In the genomic region with DNA sequence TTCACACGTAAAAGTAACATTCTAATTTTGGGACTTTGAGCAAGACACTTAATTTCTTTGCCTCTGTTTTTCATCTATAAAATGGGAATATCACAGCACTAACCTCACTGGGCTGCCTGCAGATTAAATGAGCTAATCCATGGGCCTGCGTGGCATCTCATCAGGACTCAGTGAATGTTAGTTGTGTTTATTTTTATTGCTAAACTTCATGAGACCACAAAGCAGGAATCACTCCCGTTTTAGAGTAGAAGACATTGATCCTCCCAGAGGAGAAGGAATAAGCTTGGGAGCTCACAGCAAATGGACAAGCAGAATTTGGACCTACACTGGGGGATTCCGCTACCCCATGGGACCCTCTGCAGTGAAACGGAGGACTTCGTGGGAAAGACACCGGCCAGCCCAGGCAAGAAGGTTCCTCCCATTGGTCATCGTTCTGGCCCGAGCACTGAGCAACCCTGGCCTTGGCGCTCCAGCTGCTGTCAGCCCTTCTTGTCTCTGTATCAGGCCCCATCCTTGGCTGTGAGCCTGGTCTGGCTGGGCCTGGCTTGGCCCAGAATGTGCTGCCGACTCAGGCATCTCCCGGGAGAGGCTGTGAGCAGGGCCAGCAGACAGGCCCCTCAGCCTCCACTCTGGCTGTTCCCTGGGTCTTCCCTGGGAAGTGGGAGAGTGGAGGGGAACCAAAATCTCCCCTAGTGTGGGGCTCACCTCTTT, we compare ENCODE assay signal across 11 cellular contexts.
DNase-seq lines count a peak whose midpoint lies in the region; ATAC-seq, FAIRE-seq and TF ChIP-seq lines count a peak whose summit lies in the region.
"Had no signal": no experiment of that assay in that cellular context is flagged by ENCODE, and none has a peak within 500 bp of the region (broad histone marks: within the 10 kb centered on the region; RNA-seq: fewer than 3 reads in every experiment).

No MANE protein-coding gene starts in this region.

- H3K27ac ChIP-seq in GM23248 (no peak overlapping the region), astrocyte (ENCODE audit: low read depth, low read length) (no peak overlapping the region)
- H3K27ac ChIP-seq: breast epithelium, WERI-Rb-1 had no signal

- no peak overlapping the region for H3K4me2 ChIP-seq in GM23248 (ENCODE audit: unreplicated experiment)
- H3K4me2 ChIP-seq in astrocyte (ENCODE audit: low read length): no peak overlapping the region

- CTCF ChIA-PET in GM10248 (lab: Yijun Ruan, JAX): interaction anchor here (0.8 to 1.0 kb wide), 2 partner anchors 8 to 78 kb away, joined by 3 to 4 read pairs; no protein-coding TSS in a partner anchor

- in situ Hi-C loops in GM23248 (cut with MboI): no loop called here

- no peak overlapping the region for H3K4me3 Mint-ChIP-seq in astrocyte (ENCODE audit: unreplicated experiment)

- H3K9ac ChIP-seq in GM23248 (peak overlapping the region; percentile 42; the same call in 1 of the 2 replicates), astrocyte (ENCODE audit: low read length) (no peak overlapping the region)

- no peaks in the 10 kb centered on the region for H3K4me1 ChIP-seq in GM23248 (ENCODE audit: insufficient read depth)
- H3K4me1 ChIP-seq in astrocyte (ENCODE audit: insufficient read depth, low read length): peaks cover 5% of the 10 kb centered on the region
- H3K4me1 ChIP-seq: breast epithelium had no signal

- peaks cover 2% of the 10 kb centered on the region for H3K9me3 Mint-ChIP-seq in astrocyte (ENCODE audit: unreplicated experiment)

- ATAC-seq in GM18909 (IDR thresholded peaks at IDR 0.05; ENCODE audit: poor library complexity, unreplicated experiment): no peak

- H3K27me3 ChIP-seq in GM23248 (replicated peaks; ENCODE audit: insufficient read depth) (no peaks in the 10 kb centered on the region), astrocyte (ENCODE audit: insufficient read depth, low read length) (no peaks in the 10 kb centered on the region)
- H3K27me3 ChIP-seq: breast epithelium had no signal

- no peak for FAIRE-seq in astrocyte (lab: Jason Lieb, UNC)

- DNase-seq in GM23248: peak; percentile 78
- DNase-seq in astrocyte (ENCODE audit: low read depth): peak; percentile 50
- DNase-seq in hepatic stellate cell (ENCODE audit: low spot score): peak; percentile 62
- DNase-seq in skeletal muscle cell (ENCODE audit: low read depth): peak; percentile 30
- no peak for DNase-seq in T-helper 1 cell
- DNase-seq in GM10248 (ENCODE audit: extremely low spot score): no peak
- no peak for DNase-seq in stimulated activated CD4-positive, alpha-beta T cell treated with anti-CD3 and anti-CD28 coated beads, Interleukin-2, amount 100 ng/mL, for 48 hours
- DNase-seq: NCI-H2227 treated with DMSO at 0.1 percent for 48 hours, WERI-Rb-1 had no signal

- H2AFZ ChIP-seq in GM23248 (no peak overlapping the region), astrocyte (ENCODE audit: low read depth, low read length) (peak overlapping the region; percentile 34)

- H3K9me3 ChIP-seq in GM23248 (ENCODE audit: low read depth): no peaks in the 10 kb centered on the region
- no peaks in the 10 kb centered on the region for H3K9me3 ChIP-seq in astrocyte (ENCODE audit: insufficient read depth, low read depth, low read length)
- H3K9me3 ChIP-seq: breast epithelium had no signal

- POLR2A ChIA-PET in GM10248 (lab: Yijun Ruan, JAX): no interaction called here

- H3K79me2 ChIP-seq in GM23248 (ENCODE audit: insufficient read depth) (no peaks in the 10 kb centered on the region), astrocyte (ENCODE audit: insufficient read depth, low read length) (no peaks in the 10 kb centered on the region)

- H4K20me1 ChIP-seq in GM23248 (ENCODE audit: insufficient read depth): no peaks in the 10 kb centered on the region
- H4K20me1 ChIP-seq in astrocyte (ENCODE audit: insufficient read depth, low read length): no peaks in the 10 kb centered on the region

- TF ChIP-seq CTCF in astrocyte (IDR thresholded peaks at IDR 0.05; ENCODE audit: insufficient read depth, low read depth, low read length) (no peak), GM10248 (IDR thresholded peaks at IDR 0.05; ENCODE audit: control extremely low read depth, extremely low read depth, low read depth, missing control alignments) (no peak)

- peaks cover 4% of the 10 kb centered on the region for H3K36me3 Mint-ChIP-seq in astrocyte (ENCODE audit: low read depth, unreplicated experiment)

- H3K9me2 ChIP-seq in GM23248 (ENCODE audit: insufficient read depth): no peaks in the 10 kb centered on the region

- H3F3A ChIP-seq in GM23248 (ENCODE audit: insufficient read depth): no peaks in the 10 kb centered on the region; the same call in 1 of the 2 replicates

- 45 to 47% methylated on average over 12 of the region's 12 CpGs for WGBS in GM23248 (ENCODE audit: low coverage in 1 of 2, low lambda C conversion rate in 2 of 2, missing lambda C conversion rate in 2 of 2), 2 experiments

- H3K4me3 ChIP-seq in GM23248 (no peak overlapping the region), astrocyte (ENCODE audit: insufficient read depth, low read depth, low read length) (no peak overlapping the region), skeletal muscle cell (ENCODE audit: low read depth, low read length) (no peak overlapping the region)
- H3K4me3 ChIP-seq: breast epithelium had no signal

- peaks cover 2% of the 10 kb centered on the region for H3K4me1 Mint-ChIP-seq in astrocyte (ENCODE audit: low read depth, unreplicated experiment)

- H3K36me3 ChIP-seq in GM23248 (ENCODE audit: low read depth) (no peaks in the 10 kb centered on the region), astrocyte (ENCODE audit: insufficient read depth, low read length) (no peaks in the 10 kb centered on the region)
- H3K36me3 ChIP-seq: breast epithelium, WERI-Rb-1 had no signal

- no peak overlapping the region for H3K27ac Mint-ChIP-seq in astrocyte (ENCODE audit: unreplicated experiment)

- peaks cover 4% of the 10 kb centered on the region for H3K27me3 Mint-ChIP-seq in astrocyte (ENCODE audit: low read depth, unreplicated experiment)

Comparison
In these comparisons a context has a peak if more than half of its experiments do, and no peak if none do; other contexts are left out.
1. DNase-seq: peak in GM23248 (single experiment), astrocyte (single experiment), hepatic stellate cell (single experiment) and skeletal muscle cell (single experiment); none in T-helper 1 cell (0 of 5), GM10248 (single experiment) and stimulated activated CD4-positive, alpha-beta T cell treated with anti-CD3 and anti-CD28 coated beads, Interleukin-2, amount 100 ng/mL, for 48 hours (0 of 2).